In genomic region chr14:100382106-100382455, GRCh38 we compare ENCODE assay signal across 24 cellular contexts. TPM values are rescaled to one million over a fixed set of nuclear protein-coding genes. Genes with fewer than 3 reads are reported as not detected.
"Had no signal": no experiment of that assay in that cellular context is flagged by ENCODE, and none has a peak within 500 bp of the region (broad histone marks: within the 10 kb centered on the region; RNA-seq: fewer than 3 reads in every experiment).

No MANE protein-coding gene starts in this region.

- H3K9me3 ChIP-seq: left lung, upper lobe of left lung had no signal

- H3K27ac ChIP-seq: foreskin keratinocyte, left lung, parathyroid adenoma had no signal

- H3K9me3 Mint-ChIP-seq: activated CD4-positive, alpha-beta memory T cell treated with anti-CD3 and anti-CD28 coated beads for 36 hours; activated naive CD8-positive, alpha-beta T cell treated with anti-CD3 and anti-CD28 coated beads, Interleukin-2, amount 50 U/mL, for 24 hours; activated T-helper 1 cell treated with anti-CD3 and anti-CD28 coated beads, Interleukin-12 subunit alpha, Interleukin-12 subunit beta, Interleukin-2, Interleukin-4 antibody, amounts not matched to agents 30 ng/mL and 10 ng/mL and 1 ng/mL, durations not matched to agents 14 hours and 24 hours and 36 hours; brain; immature natural killer cell; natural killer cell had no signal

- H3K4me1 ChIP-seq: foreskin keratinocyte, parathyroid adenoma had no signal

- H3K36me3 Mint-ChIP-seq: activated CD4-positive, alpha-beta memory T cell treated with anti-CD3 and anti-CD28 coated beads for 36 hours; brain; natural killer cell had no signal

- DNase-seq: activated CD4-positive, alpha-beta memory T cell treated with anti-CD3 and anti-CD28 coated beads for 36 hours; activated CD4-positive, alpha-beta T cell treated with anti-CD3 and anti-CD28 coated beads for 48 hours; activated gamma-delta T cell; activated naive CD4-positive, alpha-beta T cell treated with anti-CD3 and anti-CD28 coated beads, Interleukin-2, amount 50 U/mL, for 16 hours; activated naive CD8-positive, alpha-beta T cell treated with anti-CD3 and anti-CD28 coated beads, Interleukin-2, amount 50 U/mL, for 24 hours; activated T-cell treated with anti-CD3 and anti-CD28 coated beads for 4 hours; foreskin keratinocyte; immature natural killer cell; left lung; natural killer cell; nucleus accumbens; right cardiac atrium; stimulated activated CD4-positive, alpha-beta T cell treated with anti-CD3 and anti-CD28 coated beads, Interleukin-1b, Interleukin-23, amount 100 ng/mL, for 48 hours; upper lobe of left lung had no signal

- H3K27ac Mint-ChIP-seq: activated CD4-positive, alpha-beta memory T cell treated with anti-CD3 and anti-CD28 coated beads for 36 hours; activated naive CD8-positive, alpha-beta T cell treated with anti-CD3 and anti-CD28 coated beads, Interleukin-2, amount 50 U/mL, for 24 hours; activated T-helper 1 cell treated with anti-CD3 and anti-CD28 coated beads, Interleukin-12 subunit alpha, Interleukin-12 subunit beta, Interleukin-2, Interleukin-4 antibody, amounts not matched to agents 30 ng/mL and 10 ng/mL and 1 ng/mL, durations not matched to agents 14 hours and 24 hours and 36 hours; immature natural killer cell; natural killer cell had no signal

- H3K27me3 ChIP-seq: foreskin keratinocyte, left lung, upper lobe of left lung had no signal

- H3K9ac ChIP-seq: parathyroid adenoma had no signal

- H3K4me3 ChIP-seq: left lung, lung, upper lobe of left lung had no signal

- H3K4me3 Mint-ChIP-seq: activated CD4-positive, alpha-beta memory T cell treated with anti-CD3 and anti-CD28 coated beads for 36 hours; activated naive CD8-positive, alpha-beta T cell treated with anti-CD3 and anti-CD28 coated beads, Interleukin-2, amount 50 U/mL, for 24 hours; activated T-helper 1 cell treated with anti-CD3 and anti-CD28 coated beads, Interleukin-12 subunit alpha, Interleukin-12 subunit beta, Interleukin-2, Interleukin-4 antibody, amounts not matched to agents 30 ng/mL and 10 ng/mL and 1 ng/mL, durations not matched to agents 14 hours and 24 hours and 36 hours; brain; immature natural killer cell; natural killer cell had no signal

- ATAC-seq: activated naive CD8-positive, alpha-beta T cell treated with anti-CD3 and anti-CD28 coated beads, Interleukin-2, amount 50 U/mL, for 24 hours; foreskin keratinocyte; natural killer cell; right cardiac atrium had no signal

- H3K27me3 Mint-ChIP-seq: activated CD4-positive, alpha-beta memory T cell treated with anti-CD3 and anti-CD28 coated beads for 36 hours; activated naive CD8-positive, alpha-beta T cell treated with anti-CD3 and anti-CD28 coated beads, Interleukin-2, amount 50 U/mL, for 24 hours; brain had no signal

RNA-seq across cellular contexts. Expression of gene SLC25A47, which starts 58.9 kb away (rescaled TPM):
- total RNA-seq: activated CD4-positive, alpha-beta memory T cell treated with anti-CD3 and anti-CD28 coated beads for 36 hours; activated T-helper 1 cell treated with anti-CD3 and anti-CD28 coated beads, Interleukin-12 subunit alpha, Interleukin-12 subunit beta, Interleukin-2, Interleukin-4 antibody, amounts not matched to agents 30 ng/mL and 10 ng/mL and 1 ng/mL, durations not matched to agents 14 hours and 24 hours and 36 hours; cardiac septum; chondrocyte; epithelial cell of proximal tubule; foreskin keratinocyte; left lung; pulmonary artery endothelial cell; right cardiac atrium; T-helper 2 cell treated with Interferon-gamma antibody and Interleukin-4, amounts not matched to agents 100 ng/mL and 5 ng/mL, for 36 hours; temporal lobe; upper lobe of left lung had no signal
